30 cellular contexts compared by ENCODE assay signal in the genomic region with DNA sequence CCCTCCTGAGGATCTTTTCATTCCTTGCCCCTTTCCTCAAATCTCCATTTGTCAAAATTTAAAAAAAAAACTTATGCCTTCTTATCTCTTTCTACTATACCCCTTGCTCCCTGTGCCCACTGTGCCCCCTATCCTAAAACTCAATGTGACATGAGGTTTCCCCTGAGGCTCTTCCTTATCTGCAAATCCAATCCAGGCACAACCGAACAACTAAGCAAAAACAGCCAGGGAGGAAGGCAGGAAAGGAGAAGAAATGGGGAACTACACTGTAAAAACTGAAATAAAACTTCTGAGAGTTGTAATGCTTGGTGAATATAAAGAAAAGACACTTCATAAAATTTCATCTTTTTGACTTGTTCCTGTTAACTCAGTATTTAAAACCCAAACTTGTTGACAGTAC.
"Had no signal": no experiment of that assay in that cellular context is flagged by ENCODE, and none has a peak within 500 bp of the region (broad histone marks: within the 10 kb centered on the region; RNA-seq: fewer than 3 reads in every experiment).

No MANE protein-coding gene starts in this region.

- H3K27ac Mint-ChIP-seq: activated CD4-positive, alpha-beta memory T cell treated with anti-CD3 and anti-CD28 coated beads for 36 hours; activated CD4-positive, alpha-beta T cell treated with anti-CD3 and anti-CD28 coated beads, Interleukin-2, amount 10 ng/mL, durations not matched to agents 24 days and 14 days; activated T-helper 17 cell treated with anti-CD3 and anti-CD28 coated beads, Interleukin-2, amount 50 U/mL, for 72 hours; nephron progenitor cell; T-helper 2 cell treated with Interferon-gamma antibody and Interleukin-4, amounts not matched to agents 5 μg/mL and 100 μg/mL, for 36 hours had no signal

- FAIRE-seq: astrocyte had no signal

- H3K4me3 Mint-ChIP-seq: activated CD4-positive, alpha-beta memory T cell treated with anti-CD3 and anti-CD28 coated beads for 36 hours; activated CD4-positive, alpha-beta T cell treated with anti-CD3 and anti-CD28 coated beads, Interleukin-2, amount 10 ng/mL, durations not matched to agents 24 days and 14 days; activated T-helper 17 cell treated with anti-CD3 and anti-CD28 coated beads, Interleukin-2, amount 50 U/mL, for 72 hours; effector memory CD8-positive, alpha-beta T cell; nephron progenitor cell; T-helper 2 cell treated with Interferon-gamma antibody and Interleukin-4, amounts not matched to agents 5 μg/mL and 100 μg/mL, for 36 hours had no signal

- H3K27me3 ChIP-seq: brain microvascular endothelial cell, gastrocnemius medialis, hepatocyte, tibial nerve had no signal

- H3K27ac ChIP-seq: brain microvascular endothelial cell, gastrocnemius medialis, hepatocyte, left ventricle myocardium inferior, parathyroid adenoma, psoas muscle had no signal

- H3K4me1 Mint-ChIP-seq: activated CD4-positive, alpha-beta T cell treated with anti-CD3 and anti-CD28 coated beads, Interleukin-2, amount 10 ng/mL, durations not matched to agents 24 days and 14 days; activated T-helper 17 cell treated with anti-CD3 and anti-CD28 coated beads, Interleukin-2, amount 50 U/mL, for 72 hours had no signal

- H3K27me3 Mint-ChIP-seq: activated CD4-positive, alpha-beta memory T cell treated with anti-CD3 and anti-CD28 coated beads for 36 hours; activated CD4-positive, alpha-beta T cell treated with anti-CD3 and anti-CD28 coated beads, Interleukin-2, amount 10 ng/mL, durations not matched to agents 24 days and 14 days; activated T-helper 17 cell treated with anti-CD3 and anti-CD28 coated beads, Interleukin-2, amount 50 U/mL, for 72 hours; effector memory CD8-positive, alpha-beta T cell had no signal

- H3K36me3 ChIP-seq: brain microvascular endothelial cell, gastrocnemius medialis had no signal

- H3K4me1 ChIP-seq: gastrocnemius medialis, left ventricle myocardium inferior, parathyroid adenoma, psoas muscle had no signal

- H3K36me3 Mint-ChIP-seq: activated CD4-positive, alpha-beta memory T cell treated with anti-CD3 and anti-CD28 coated beads for 36 hours had no signal

- DNase-seq: activated CD4-positive, alpha-beta memory T cell treated with anti-CD3 and anti-CD28 coated beads for 36 hours; activated CD4-positive, alpha-beta T cell treated with anti-CD3 and anti-CD28 coated beads, Interleukin-2, amount 10 ng/mL, durations not matched to agents 24 days and 14 days; activated CD4-positive, CD25-positive, alpha-beta regulatory T cell treated with anti-CD3 and anti-CD28 coated beads, Interleukin-2, amount 50 U/mL, for 72 hours; activated CD8-positive, alpha-beta memory T cell treated with anti-CD3 and anti-CD28 coated beads, Interleukin-2, amount 50 U/mL, for 4 hours; activated gamma-delta T cell treated with Interleukin-2 at 50 U/mL for 16 hours; activated naive CD4-positive, alpha-beta T cell treated with anti-CD3 and anti-CD28 coated beads, Interleukin-2, amount 50 U/mL, for 16 hours; activated T-cell treated with anti-CD3 and anti-CD28 coated beads, Interleukin-2, amount 50 U/mL, for 1 hour; amniotic stem cell; brain microvascular endothelial cell; cortex of kidney; effector memory CD8-positive, alpha-beta T cell; erythroblast; gastrocnemius medialis; glutamatergic neuron; islet precursor cell; left ventricle myocardium inferior; mesendoderm; mucosa of descending colon; nephron progenitor cell; psoas muscle; stimulated activated CD4-positive, alpha-beta T cell treated with anti-CD3 and anti-CD28 coated beads, Interleukin-15, amount 100 ng/mL, for 24 hours; stimulated activated CD4-positive, alpha-beta T cell treated with anti-CD3 and anti-CD28 coated beads, Interleukin-2, amount 100 ng/mL, for 24 hours; stimulated activated naive CD4-positive, alpha-beta T cell had no signal

- H3K4me3 ChIP-seq: gastrocnemius medialis, hepatocyte, left ventricle myocardium inferior, lung, mucosa of descending colon, psoas muscle, tibial nerve had no signal

- H3K9me3 ChIP-seq: gastrocnemius medialis, mucosa of descending colon had no signal

- H3K9me3 Mint-ChIP-seq: activated CD4-positive, alpha-beta memory T cell treated with anti-CD3 and anti-CD28 coated beads for 36 hours; activated CD4-positive, alpha-beta T cell treated with anti-CD3 and anti-CD28 coated beads, Interleukin-2, amount 10 ng/mL, durations not matched to agents 24 days and 14 days; activated T-helper 17 cell treated with anti-CD3 and anti-CD28 coated beads, Interleukin-2, amount 50 U/mL, for 72 hours; effector memory CD8-positive, alpha-beta T cell; nephron progenitor cell; T-helper 2 cell treated with Interferon-gamma antibody and Interleukin-4, amounts not matched to agents 5 μg/mL and 100 μg/mL, for 36 hours had no signal
